Comparison of ENCODE assay signal across 31 cellular contexts in the genomic region with DNA sequence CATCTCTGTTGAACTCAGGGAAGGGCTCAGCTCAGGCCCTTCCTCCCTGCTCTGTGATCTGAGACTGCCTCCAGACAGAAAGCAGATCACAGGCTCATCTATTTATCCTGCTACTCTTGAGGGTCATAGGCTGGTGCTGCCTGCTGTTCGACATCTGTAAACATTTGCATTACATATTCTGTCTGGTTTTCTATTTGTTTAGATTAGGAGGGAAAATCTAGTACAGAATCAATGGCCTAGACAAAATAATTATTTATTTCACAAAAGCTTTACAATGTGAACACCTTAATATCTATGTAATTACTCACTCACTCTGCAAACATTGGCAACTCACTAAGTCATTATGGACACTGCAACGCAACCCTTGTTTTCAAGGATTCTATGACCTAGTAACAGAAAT. TPM values are rescaled to one million over a fixed set of nuclear protein-coding genes. Genes with fewer than 3 reads are reported as not detected.
DNase-seq lines count a peak whose midpoint lies in the region; ATAC-seq and TF ChIP-seq lines count a peak whose summit lies in the region.
"Had no signal": no experiment of that assay in that cellular context is flagged by ENCODE, and none has a peak within 500 bp of the region (broad histone marks: within the 10 kb centered on the region; RNA-seq: fewer than 3 reads in every experiment).

No MANE protein-coding gene starts in this region.

- no peaks in the 10 kb centered on the region for H3K27me3 Mint-ChIP-seq in endothelial cell (ENCODE audit: unreplicated experiment)
- H3K27me3 Mint-ChIP-seq: activated CD4-positive, alpha-beta memory T cell treated with anti-CD3 and anti-CD28 coated beads, Interleukin-2, amount 10 ng/mL, durations not matched to agents 7 days and 5 days had no signal

- peak overlapping the region; percentile 74 for H3K4me3 Mint-ChIP-seq in endothelial cell (ENCODE audit: unreplicated experiment)
- H3K4me3 Mint-ChIP-seq: activated CD4-positive, alpha-beta memory T cell treated with anti-CD3 and anti-CD28 coated beads, Interleukin-2, amount 10 ng/mL, durations not matched to agents 7 days and 5 days; activated naive CD4-positive, alpha-beta T cell treated with anti-CD3 and anti-CD28 coated beads for 36 hours; CD8-positive, alpha-beta T cell; nephron progenitor cell; stimulated activated effector memory CD8-positive, alpha-beta T cell treated with anti-CD3 and anti-CD28 coated beads, Interleukin-12 subunit alpha, Interleukin-12 subunit beta, amount 100 ng/mL, for 72 hours had no signal

- peak; percentile 50 for DNase-seq in COR-L47 (lab: John Stamatoyannopoulos, UW)
- peak; percentile 66 for DNase-seq in NCI-H1417 treated with DMSO at 0.1 percent for 48 hours (lab: John Stamatoyannopoulos, UW)
- peak; percentile 59 for DNase-seq in NCI-H774 (lab: John Stamatoyannopoulos, UW)
- no peak for DNase-seq in endothelial cell (ENCODE audit: low spot score)
- DNase-seq in omental fat pad (ENCODE audit: low spot score) = no peak
- DNase-seq in coronary artery (ENCODE audit: low spot score) = no peak
- no peak for DNase-seq in cerebellar nuclear complex (lab: John Stamatoyannopoulos, UW)
- DNase-seq in GM03348 (ENCODE audit: low spot score) = no peak
- DNase-seq: activated CD4-positive, alpha-beta memory T cell treated with anti-CD3 and anti-CD28 coated beads, Interleukin-2, amount 10 ng/mL, durations not matched to agents 7 days and 5 days; activated CD4-positive, CD25-positive, alpha-beta regulatory T cell treated with anti-CD3 and anti-CD28 coated beads, Interleukin-2, amount 50 U/mL, for 72 hours; activated CD8-positive, alpha-beta memory T cell treated with anti-CD3 and anti-CD28 coated beads, Interleukin-2, amount 50 U/mL, for 48 hours; activated naive CD4-positive, alpha-beta T cell treated with anti-CD3 and anti-CD28 coated beads for 36 hours; adrenal gland; BE2C; body of pancreas; CD8-positive, alpha-beta T cell; DMS 273 treated with DMSO at 0.1 percent for 48 hours; hippocampal formation; KG1; left cardiac atrium; mammary epithelial cell; NCI-H524; nephron progenitor cell; T-helper 1 cell; transverse colon had no signal

- no peak overlapping the region for H3K27ac Mint-ChIP-seq in endothelial cell (ENCODE audit: unreplicated experiment)
- H3K27ac Mint-ChIP-seq: activated CD4-positive, alpha-beta memory T cell treated with anti-CD3 and anti-CD28 coated beads, Interleukin-2, amount 10 ng/mL, durations not matched to agents 7 days and 5 days; activated naive CD4-positive, alpha-beta T cell treated with anti-CD3 and anti-CD28 coated beads for 36 hours; CD8-positive, alpha-beta T cell; stimulated activated effector memory CD8-positive, alpha-beta T cell treated with anti-CD3 and anti-CD28 coated beads, Interleukin-12 subunit alpha, Interleukin-12 subunit beta, amount 100 ng/mL, for 72 hours had no signal

- no peak overlapping the region for H3K4me3 ChIP-seq in coronary artery
- H3K4me3 ChIP-seq: adrenal gland, body of pancreas, gastroesophageal sphincter, transverse colon had no signal

- no peaks in the 10 kb centered on the region for H3K9me3 Mint-ChIP-seq in endothelial cell (ENCODE audit: unreplicated experiment)

- no peak overlapping the region for H3K27ac ChIP-seq in coronary artery
- H3K27ac ChIP-seq: adrenal gland, body of pancreas, gastroesophageal sphincter, transverse colon had no signal

- no peak for ATAC-seq in omental fat pad (ENCODE audit: low FRiP score)
- ATAC-seq: body of pancreas; CD8-positive, alpha-beta T cell; gastroesophageal sphincter; left cardiac atrium; stimulated activated effector memory CD8-positive, alpha-beta T cell treated with anti-CD3 and anti-CD28 coated beads, Interleukin-12 subunit alpha, Interleukin-12 subunit beta, amount 100 ng/mL, for 72 hours had no signal

- no peak for TF ChIP-seq CTCF in endothelial cell (IDR thresholded peaks at IDR 0.05; ENCODE audit: unreplicated experiment)
- TF ChIP-seq CTCF in omental fat pad (IDR thresholded peaks at IDR 0.05) = no peak
- no peak for TF ChIP-seq CTCF in coronary artery (IDR thresholded peaks at IDR 0.05)

- H3K36me3 Mint-ChIP-seq in endothelial cell (ENCODE audit: low read depth, unreplicated experiment) = peaks cover 37% of the 10 kb centered on the region

- H3K4me1 Mint-ChIP-seq in endothelial cell (ENCODE audit: unreplicated experiment) = no peaks in the 10 kb centered on the region
- H3K4me1 Mint-ChIP-seq: activated CD4-positive, alpha-beta memory T cell treated with anti-CD3 and anti-CD28 coated beads, Interleukin-2, amount 10 ng/mL, durations not matched to agents 7 days and 5 days; nephron progenitor cell had no signal

RNA-seq across cellular contexts. Expression of a gene that starts 43.0 kb away (rescaled TPM):
- 34.3 TPM for total RNA-seq in endothelial cell (ENCODE audit: unreplicated experiment)
- 10 to 100 TPM in 3 of 4 donors, 1 to 10 TPM in 1; 8.2 to 11.9 (median 10.5) TPM for total RNA-seq in omental fat pad

RNA-seq across cellular contexts. Expression of a gene that starts 43.2 kb away (rescaled TPM):
- total RNA-seq in endothelial cell (ENCODE audit: unreplicated experiment) (2.8 TPM), omental fat pad (1 to 10 TPM in 2 of 4 donors, under 1 TPM in 1, not detected in 1; 0.82 to 1.4 (median 1.3) TPM)

RNA-seq across cellular contexts. Expression of a gene that starts 59.2 kb away (rescaled TPM):
- total RNA-seq in endothelial cell (ENCODE audit: unreplicated experiment) = 0.46 TPM
- total RNA-seq in omental fat pad = 1 to 10 TPM in 1 of 4 donors, under 1 TPM in 1, not detected in 2; 0.36 to 1.4 TPM
- total RNA-seq: activated naive CD4-positive, alpha-beta T cell treated with anti-CD3 and anti-CD28 coated beads for 36 hours; body of pancreas; CD8-positive, alpha-beta T cell; endothelial cell of umbilical vein; H4; MCF 10A; RPMI7951 had no signal

Comparison
In these comparisons a context has a peak if more than half of its experiments do, and no peak if none do; other contexts are left out.
1. DNase-seq: peak in COR-L47 (single experiment), NCI-H1417 treated with DMSO at 0.1 percent for 48 hours (single experiment) and NCI-H774 (single experiment); none in endothelial cell (single experiment), omental fat pad (single experiment), coronary artery (single experiment), cerebellar nuclear complex (0 of 2) and GM03348 (single experiment).